ENCODE assay signal across 9 cellular contexts in the genomic region with DNA sequence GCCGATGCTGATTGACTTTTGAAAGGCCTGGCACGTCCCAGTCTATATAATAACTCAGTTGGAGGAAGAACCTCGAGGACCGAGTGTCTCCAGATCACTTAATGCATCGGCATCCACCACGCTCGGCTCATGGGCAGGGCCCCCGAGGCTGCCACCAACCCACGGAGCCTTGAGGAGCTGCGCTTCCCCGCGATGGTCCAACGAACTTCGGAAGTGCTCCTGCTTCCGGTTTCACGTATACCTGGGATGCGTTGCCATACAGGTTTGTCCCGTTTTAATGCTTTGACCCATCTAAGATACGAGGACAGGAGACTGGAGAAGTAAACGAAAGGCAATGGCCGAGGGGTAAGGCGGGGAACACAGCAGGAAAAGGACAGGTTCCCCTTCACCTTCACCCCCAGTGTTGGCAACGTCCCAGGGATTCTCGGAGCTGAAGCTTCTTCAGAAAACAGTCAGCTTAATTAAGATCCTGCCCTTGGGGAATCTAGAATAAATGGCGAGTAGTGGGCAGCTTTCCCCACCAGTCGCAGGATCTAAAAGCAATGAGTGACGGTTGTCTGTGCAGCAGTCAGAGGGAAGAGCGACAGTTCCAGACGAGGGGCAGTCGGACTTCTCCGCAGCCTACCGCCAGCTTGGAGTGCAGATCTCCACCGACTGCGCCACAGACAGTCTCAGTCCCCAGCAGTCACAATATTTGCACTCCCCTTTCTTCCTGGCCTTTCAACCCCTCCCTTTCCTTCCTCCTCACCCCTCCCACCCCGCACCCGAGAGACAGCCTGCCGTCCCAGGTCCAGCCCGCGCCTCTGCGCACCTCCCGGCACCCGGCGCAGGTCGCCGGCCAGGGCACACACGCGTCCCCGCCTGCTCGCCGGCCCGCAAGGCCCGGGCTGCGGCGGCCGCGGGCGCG. TPM values are rescaled to one million over a fixed set of nuclear protein-coding genes. Genes with fewer than 3 reads are reported as not detected.
A peak's percentile ranks its signal among the peaks of the same experiment; 100 is the strongest.
DNase-seq lines count a peak whose midpoint lies in the region; ATAC-seq, FAIRE-seq and TF ChIP-seq lines count a peak whose summit lies in the region.
"Had no signal": no experiment of that assay in that cellular context is flagged by ENCODE, and none has a peak within 500 bp of the region (broad histone marks: within the 10 kb centered on the region; RNA-seq: fewer than 3 reads in every experiment).

No MANE protein-coding gene starts in this region.

- no peaks in the 10 kb centered on the region for H3K79me2 ChIP-seq in OCI-LY3 (ENCODE audit: low read length)

- peak overlapping the region; percentile 88 for H3K4me3 Mint-ChIP-seq in CD4-positive, alpha-beta T cell

- no peak overlapping the region for H3K27ac ChIP-seq in CD4-positive, alpha-beta T cell (ENCODE audit: low read depth, low read length)
- H3K27ac ChIP-seq in OCI-LY3 (ENCODE audit: low read length) (peak overlapping the region; percentile 71), muscle layer of duodenum (ENCODE audit: low read length) (no peak overlapping the region)

- H3K9ac ChIP-seq in OCI-LY3 (ENCODE audit: low read length) = peak overlapping the region; percentile 91

- peaks cover 9% of the 10 kb centered on the region for H3K9me3 Mint-ChIP-seq in CD4-positive, alpha-beta T cell

- TF ChIP-seq CTCF in CD4-positive, alpha-beta T cell (IDR thresholded peaks at IDR 0.05) = no peak
- no peak for TF ChIP-seq CTCF in OCI-LY3 (IDR thresholded peaks at IDR 0.05; ENCODE audit: low read depth, low read length)
- TF ChIP-seq CTCF in bronchial epithelial cell (IDR thresholded peaks at IDR 0.05; ENCODE audit: insufficient read depth, low read length, severe bottlenecking) = no peak

- H3K36me3 ChIP-seq in OCI-LY3 (replicated peaks; ENCODE audit: low read depth, low read length) (no peaks in the 10 kb centered on the region), bronchial epithelial cell (ENCODE audit: control insufficient read depth, insufficient read depth, low read length) (no peaks in the 10 kb centered on the region), muscle layer of duodenum (ENCODE audit: control insufficient read depth in 1 of 2, insufficient read depth in 2 of 2, low read length in 2 of 2) (no peaks in the 10 kb centered on the region)

- peaks cover 15% of the 10 kb centered on the region for H3K9me3 ChIP-seq in CD4-positive, alpha-beta T cell (ENCODE audit: control insufficient read depth, low read length)
- H3K9me3 ChIP-seq in OCI-LY3 (ENCODE audit: insufficient read depth, low read length) (no peaks in the 10 kb centered on the region), muscle layer of duodenum (ENCODE audit: control insufficient read depth in 1 of 2, low read length in 2 of 2) (peaks cover 0 to 8% of the 10 kb centered on the region in 2 donors)

- H3K4me1 ChIP-seq in OCI-LY3 (ENCODE audit: low read length) = peaks cover 14% of the 10 kb centered on the region
- peaks cover 5 to 18% of the 10 kb centered on the region in 2 donors for H3K4me1 ChIP-seq in muscle layer of duodenum (ENCODE audit: control insufficient read depth in 1 of 2, insufficient read depth in 2 of 2, low read length in 2 of 2)

- peaks cover 4% of the 10 kb centered on the region for H3K36me3 Mint-ChIP-seq in CD4-positive, alpha-beta T cell (ENCODE audit: low read depth)

- no peak for FAIRE-seq in bronchial epithelial cell (lab: Jason Lieb, UNC)
- no peak for FAIRE-seq in GM12892 (lab: Jason Lieb, UNC)

- H3K4me3 ChIP-seq in OCI-LY3 (ENCODE audit: low read length) (peak overlapping the region; percentile 97), bronchial epithelial cell (ENCODE audit: low read depth, low read length) (peak overlapping the region; percentile 42), muscle layer of duodenum (ENCODE audit: low read depth in 1 of 2, low read length in 2 of 2) (peak overlapping the region; percentile 42 to 66)

- CTCF ChIA-PET in CD4-positive, alpha-beta T cell (lab: Charles Lee) = no interaction called here

- intact Hi-C loops in CD4-positive, alpha-beta T cell (cut with DNase I, micrococcal nuclease) = no loop called here

- peaks cover 18% of the 10 kb centered on the region for H3K4me1 Mint-ChIP-seq in CD4-positive, alpha-beta T cell (ENCODE audit: low read depth)

- H3K27ac Mint-ChIP-seq in CD4-positive, alpha-beta T cell = no peak overlapping the region

- no peaks in the 10 kb centered on the region for H4K20me1 ChIP-seq in OCI-LY3 (ENCODE audit: insufficient read depth, low read length)

- POLR2A ChIA-PET in CD4-positive, alpha-beta T cell (lab: Charles Lee) = no interaction called here

- peak; percentile 51 for ATAC-seq in CD4-positive, alpha-beta T cell (ENCODE audit: poor library complexity)
- ATAC-seq in GM19328 (IDR thresholded peaks at IDR 0.05; ENCODE audit: unreplicated experiment) (peak; percentile 69), HG03342 (IDR thresholded peaks at IDR 0.05; ENCODE audit: unreplicated experiment) (peak; percentile 47)

- no peak for TF ChIP-seq POLR2A in GM12892 (IDR thresholded peaks at IDR 0.05; ENCODE audit: low read depth, low read length)

- peak overlapping the region; percentile 81 for H3K4me2 ChIP-seq in OCI-LY3 (ENCODE audit: low read length)

- H3K27me3 ChIP-seq in CD4-positive, alpha-beta T cell (ENCODE audit: control insufficient read depth, insufficient read depth, low read length) = peaks cover 82% of the 10 kb centered on the region
- H3K27me3 ChIP-seq in OCI-LY3 (ENCODE audit: low read depth, low read length) (no peaks in the 10 kb centered on the region), bronchial epithelial cell (ENCODE audit: control insufficient read depth, insufficient read depth, low read length) (peaks cover 48% of the 10 kb centered on the region), muscle layer of duodenum (ENCODE audit: low read depth, low read length) (peaks cover 55% of the 10 kb centered on the region)

- DNase-seq in CD4-positive, alpha-beta T cell = no peak
- DNase-seq in bronchial epithelial cell (ENCODE audit: low read depth) (no peak), GM12892 (ENCODE audit: insufficient read length) (no peak), T-helper 9 cell (no peak)

- H2AFZ ChIP-seq in OCI-LY3 (ENCODE audit: low read depth, low read length) = peak overlapping the region; percentile 78; the same call in 1 of the 2 replicates

- H3K27me3 Mint-ChIP-seq in CD4-positive, alpha-beta T cell = peaks cover 80% of the 10 kb centered on the region

RNA-seq across cellular contexts. Expression of a gene that starts 10.7 kb away (rescaled TPM):
- not detected for total RNA-seq in CD4-positive, alpha-beta T cell
- not detected in 2 replicates for total RNA-seq in bronchial epithelial cell
- polyA plus RNA-seq in GM12892 (2012; ENCODE audit: missing spikeins) = not detected
- total RNA-seq: T-helper 1 cell treated with Interleukin-12 subunit alpha and Interleukin-12 subunit beta and Interleukin-4 antibody, amounts not matched to agents 30 ng/mL and 1 ng/mL, for 36 hours had no signal

Comparison
In these comparisons a context has a peak if more than half of its experiments do, and no peak if none do; other contexts are left out.
1. H3K4me3 ChIP-seq: peak in every context shown above with its lines; median percentile 97 in OCI-LY3; 54 in muscle layer of duodenum; 42 in bronchial epithelial cell.